10 cellular contexts compared by ENCODE assay signal in the genomic region with DNA sequence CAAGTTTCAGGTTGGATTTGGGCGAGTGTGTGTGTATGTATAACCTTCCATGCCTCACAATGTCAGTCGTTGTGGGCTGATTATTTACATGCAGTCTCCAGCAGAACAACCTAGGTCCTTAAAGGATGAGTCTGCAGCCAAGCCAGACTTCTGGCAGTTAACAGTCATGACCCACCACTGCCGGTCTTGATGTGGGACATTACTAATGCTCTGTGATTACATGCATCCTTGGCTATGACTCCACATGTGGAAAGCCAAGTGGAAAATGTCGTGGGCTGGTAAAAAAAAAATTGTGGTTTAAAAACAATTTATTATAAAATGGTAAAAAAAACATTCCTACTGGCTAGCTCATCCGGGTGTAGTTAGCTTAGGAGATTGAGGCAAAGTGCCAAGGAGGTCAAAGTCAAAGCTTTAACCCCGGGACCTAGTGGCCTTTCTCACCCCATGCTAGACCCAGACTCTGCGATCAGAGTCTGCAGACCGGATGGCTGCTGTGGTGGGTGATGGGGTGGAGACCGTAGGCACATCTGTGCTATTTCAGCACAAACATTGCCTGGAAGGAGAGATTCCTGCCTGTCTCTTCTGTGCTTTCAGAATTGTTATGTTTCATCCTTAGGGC. TPM values are rescaled to one million over a fixed set of nuclear protein-coding genes. Genes with fewer than 3 reads are reported as not detected.
DNase-seq lines count a peak whose midpoint lies in the region; ATAC-seq and TF ChIP-seq lines count a peak whose summit lies in the region.
"Had no signal": no experiment of that assay in that cellular context is flagged by ENCODE, and none has a peak within 500 bp of the region (broad histone marks: within the 10 kb centered on the region; RNA-seq: fewer than 3 reads in every experiment).

No MANE protein-coding gene starts in this region.

- 26 to 41% methylated on average over 9 of the region's 9 CpGs for WGBS in lower leg skin, 2 donors

- intact Hi-C loops in posterior cingulate gyrus (cut with DNase I): no loop called here
- intact Hi-C loops in lower leg skin (cut with DNase I; ENCODE audit: low total_unique reads): loop anchor here (5.0 to 10.0 kb wide), 2 partner anchors 67 to 1409 kb away; no protein-coding TSS in a partner anchor

- no peak for TF ChIP-seq POLR2A in lower leg skin (IDR thresholded peaks at IDR 0.05)

- H3K4me3 ChIP-seq in lower leg skin (ENCODE audit: low read depth, poor library complexity, severe bottlenecking): no peak overlapping the region
- H3K4me3 ChIP-seq: dorsolateral prefrontal cortex had no signal

- TF ChIP-seq CTCF in lower leg skin (IDR thresholded peaks at IDR 0.05): no peak

- ATAC-seq in GM21786 (IDR thresholded peaks at IDR 0.05; ENCODE audit: unreplicated experiment): no peak

- DNase-seq in AG08395 (ENCODE audit: low spot score) (peak; percentile 96), HuH-7.5 (ENCODE audit: low spot score) (peak; percentile 47), dermis blood vessel endothelial cell (peak; percentile 88), mucosa of gallbladder (ENCODE audit: low spot score) (peak; percentile 34), posterior cingulate gyrus (no peak), lower leg skin (ENCODE audit: low spot score in 2 of 2) (no peak)
- DNase-seq in activated naive CD4-positive, alpha-beta T cell treated with anti-CD3 and anti-CD28 coated beads, Interleukin-2, amount 50 U/mL, for 16 hours: no peak
- DNase-seq: dorsolateral prefrontal cortex, NCI-H146 had no signal

RNA-seq across cellular contexts. Expression of gene RARRES1, which starts 6.8 kb away (rescaled TPM):
- total RNA-seq in dermis blood vessel endothelial cell (1.3 and 6.0 TPM in 2 replicates), mucosa of gallbladder (6.3 TPM), lower leg skin (10 to 100 TPM in 2 of 4 donors, 1 to 10 TPM in 2; 5.9 to 89.7 (median 9.2) TPM)

RNA-seq across cellular contexts. Expression of gene LXN, which starts 53.0 kb away (rescaled TPM):
- total RNA-seq in dermis blood vessel endothelial cell (82.5 and 93.8 TPM in 2 replicates), mucosa of gallbladder (17.0 TPM), lower leg skin (10 to 100 TPM in 2 of 4 donors, 1 to 10 TPM in 2; 6.9 to 13.7 (median 10.3) TPM)

Comparison
In these comparisons a context has a peak if more than half of its experiments do, and no peak if none do; other contexts are left out.
1. DNase-seq: peak in AG08395 (single experiment), HuH-7.5 (single experiment), dermis blood vessel endothelial cell (single experiment) and mucosa of gallbladder (single experiment); none in posterior cingulate gyrus (0 of 10), lower leg skin (0 of 2) and activated naive CD4-positive, alpha-beta T cell treated with anti-CD3 and anti-CD28 coated beads, Interleukin-2, amount 50 U/mL, for 16 hours (single experiment).